Comparison of ENCODE assay signal across 1 cellular context in the genomic region with DNA sequence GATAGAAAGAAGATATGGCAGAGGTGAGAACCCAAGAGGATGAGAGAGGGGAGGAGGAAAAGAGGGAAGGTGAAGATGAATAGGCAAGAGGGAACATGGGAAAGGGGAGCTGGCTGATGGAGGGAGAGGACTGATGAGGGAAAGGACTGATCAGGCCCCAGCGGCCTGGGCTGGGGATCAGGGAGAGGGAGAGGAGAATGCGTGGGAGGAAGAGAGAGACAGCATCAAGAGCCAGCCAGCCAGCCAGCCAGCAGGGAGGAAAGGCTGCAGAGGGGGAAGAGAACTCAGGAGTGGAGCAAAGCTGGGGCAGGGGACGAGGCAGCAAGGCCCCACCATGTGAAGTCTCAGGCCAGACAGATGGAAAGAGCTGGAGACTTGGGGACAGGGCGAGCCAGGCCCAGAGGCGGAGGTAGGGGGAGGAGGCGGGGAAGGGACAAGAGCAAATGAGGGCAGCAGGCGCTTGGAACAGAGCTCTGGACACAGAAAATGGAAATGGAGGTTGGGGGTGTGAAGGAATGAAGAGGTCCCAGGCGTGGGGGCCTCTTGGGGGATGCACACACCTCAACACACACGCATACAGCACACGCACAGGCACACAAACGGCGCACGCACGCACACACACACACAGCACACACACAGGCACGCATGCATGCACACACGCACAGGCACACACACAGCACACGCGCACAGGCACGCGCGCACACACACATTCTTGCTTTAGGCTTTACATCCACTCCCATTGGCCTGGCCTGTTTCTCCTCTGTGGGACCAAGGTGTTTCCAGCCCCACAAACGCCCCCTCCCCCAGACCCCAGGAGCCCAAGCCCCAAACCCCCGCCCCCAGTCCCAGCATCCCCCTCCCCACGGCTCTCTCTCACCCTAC.
TF ChIP-seq lines count a peak whose summit lies in the region.

No MANE protein-coding gene starts in this region.

TF ChIP-seq in K562, 482 proteins besides CTCF, POLR2A, EP300 and RAD21:
- TF ChIP-seq EGR1 (conservative IDR thresholded peaks at IDR 0.05) (peak; percentile 88), ZNF696 (CRISPR knock-in tag; conservative IDR thresholded peaks at IDR 0.05) (no peak), KDM1A (IDR thresholded peaks at IDR 0.05) (peak in 1 of 2 experiments; percentile 79; a peak in 2 of 4 replicates), SMARCC2 (IDR thresholded peaks at IDR 0.05; ENCODE audit: low read depth) (no peak)
